In genomic region chr16:52770828-52771227, GRCh38 we compare ENCODE assay signal across 25 cellular contexts.
"Had no signal": no experiment of that assay in that cellular context is flagged by ENCODE, and none has a peak within 500 bp of the region (broad histone marks: within the 10 kb centered on the region; RNA-seq: fewer than 3 reads in every experiment).

No MANE protein-coding gene starts in this region.

- H3K9me3 ChIP-seq: left ventricle myocardium inferior, ovary, right atrium auricular region, right lobe of liver, tibial nerve had no signal

- H3K36me3 Mint-ChIP-seq: immature natural killer cell; natural killer cell; neural progenitor cell; stimulated activated memory B cell treated with anti-CD40 and anti-IgM and Interleukin-4, amounts not matched to agents 10 μg/mL and 1 μg/mL and 100 μg/mL, for 72 hours; type B pancreatic cell had no signal

- H3K4me1 Mint-ChIP-seq: immature natural killer cell; natural killer cell; nephron progenitor cell; neural progenitor cell; stimulated activated memory B cell treated with anti-CD40 and anti-IgM and Interleukin-4, amounts not matched to agents 10 μg/mL and 1 μg/mL and 100 μg/mL, for 72 hours; stimulated activated naive CD8-positive, alpha-beta T cell treated with anti-CD3 and anti-CD28 coated beads, Interleukin-15, amount 100 ng/mL, for 72 hours had no signal

- H3K27me3 Mint-ChIP-seq: progenitor cell of endocrine pancreas; stimulated activated memory B cell treated with anti-CD40 and anti-IgM and Interleukin-4, amounts not matched to agents 10 μg/mL and 1 μg/mL and 100 μg/mL, for 72 hours; stimulated activated naive CD8-positive, alpha-beta T cell treated with anti-CD3 and anti-CD28 coated beads, Interleukin-15, amount 100 ng/mL, for 72 hours had no signal

- H3K9me3 Mint-ChIP-seq: nephron progenitor cell, neural progenitor cell, type B pancreatic cell had no signal

- H3K4me1 ChIP-seq: left ventricle myocardium inferior, right atrium auricular region, right lobe of liver, tibial nerve had no signal

- ATAC-seq: left colon; natural killer cell; right lobe of liver; stimulated activated naive CD8-positive, alpha-beta T cell treated with anti-CD3 and anti-CD28 coated beads, Interleukin-15, amount 100 ng/mL, for 72 hours had no signal

- H3K27me3 ChIP-seq: neural progenitor cell, ovary, right atrium auricular region, right lobe of liver, tibial nerve had no signal

- H3K36me3 ChIP-seq: left ventricle myocardium inferior, neural progenitor cell, ovary, right atrium auricular region, right lobe of liver, tibial nerve had no signal

- H3K27ac Mint-ChIP-seq: immature natural killer cell; natural killer cell; nephron progenitor cell; neural progenitor cell; progenitor cell of endocrine pancreas; stimulated activated memory B cell treated with anti-CD40 and anti-IgM and Interleukin-4, amounts not matched to agents 10 μg/mL and 1 μg/mL and 100 μg/mL, for 72 hours; stimulated activated naive CD8-positive, alpha-beta T cell treated with anti-CD3 and anti-CD28 coated beads, Interleukin-15, amount 100 ng/mL, for 72 hours; type B pancreatic cell had no signal

- H3K4me3 ChIP-seq: left ventricle myocardium inferior, neural progenitor cell, ovary, right atrium auricular region, right lobe of liver, smooth muscle cell, tibial nerve had no signal

- DNase-seq: hippocampal formation; immature natural killer cell; kidney; left colon; left ventricle myocardium inferior; mammary epithelial cell; mesenchymal stem cell; natural killer cell; nephron progenitor cell; ovary; right lobe of liver; stimulated activated CD4-positive, alpha-beta T cell treated with anti-CD3 and anti-CD28 coated beads, Interleukin-1b, Interleukin-23, amount 100 ng/mL, for 48 hours; stimulated activated CD4-positive, alpha-beta T cell treated with anti-CD3 and anti-CD28 coated beads, Interleukin-2, amount 100 ng/mL, for 48 hours; stimulated activated CD4-positive, alpha-beta T cell treated with anti-CD3 and anti-CD28 coated beads, Interleukin-4, amount 100 ng/mL, for 4 hours; stimulated activated CD8-positive, alpha-beta memory T cell treated with anti-CD3 and anti-CD28 coated beads, Interleukin-4, amount 100 ng/mL, for 48 hours; stimulated activated naive CD4-positive, alpha-beta T cell treated with Interleukin-2 at 50 U/mL for 16 hours; stimulated activated naive CD8-positive, alpha-beta T cell treated with anti-CD3 and anti-CD28 coated beads, Interleukin-15, amount 100 ng/mL, for 72 hours; substantia nigra had no signal

- H3K27ac ChIP-seq: left ventricle myocardium inferior, neural progenitor cell, ovary, right atrium auricular region, right lobe of liver, tibial nerve had no signal

- H3K4me3 Mint-ChIP-seq: immature natural killer cell; natural killer cell; nephron progenitor cell; neural progenitor cell; stimulated activated memory B cell treated with anti-CD40 and anti-IgM and Interleukin-4, amounts not matched to agents 10 μg/mL and 1 μg/mL and 100 μg/mL, for 72 hours; stimulated activated naive CD8-positive, alpha-beta T cell treated with anti-CD3 and anti-CD28 coated beads, Interleukin-15, amount 100 ng/mL, for 72 hours; type B pancreatic cell had no signal
